In the genomic region with DNA sequence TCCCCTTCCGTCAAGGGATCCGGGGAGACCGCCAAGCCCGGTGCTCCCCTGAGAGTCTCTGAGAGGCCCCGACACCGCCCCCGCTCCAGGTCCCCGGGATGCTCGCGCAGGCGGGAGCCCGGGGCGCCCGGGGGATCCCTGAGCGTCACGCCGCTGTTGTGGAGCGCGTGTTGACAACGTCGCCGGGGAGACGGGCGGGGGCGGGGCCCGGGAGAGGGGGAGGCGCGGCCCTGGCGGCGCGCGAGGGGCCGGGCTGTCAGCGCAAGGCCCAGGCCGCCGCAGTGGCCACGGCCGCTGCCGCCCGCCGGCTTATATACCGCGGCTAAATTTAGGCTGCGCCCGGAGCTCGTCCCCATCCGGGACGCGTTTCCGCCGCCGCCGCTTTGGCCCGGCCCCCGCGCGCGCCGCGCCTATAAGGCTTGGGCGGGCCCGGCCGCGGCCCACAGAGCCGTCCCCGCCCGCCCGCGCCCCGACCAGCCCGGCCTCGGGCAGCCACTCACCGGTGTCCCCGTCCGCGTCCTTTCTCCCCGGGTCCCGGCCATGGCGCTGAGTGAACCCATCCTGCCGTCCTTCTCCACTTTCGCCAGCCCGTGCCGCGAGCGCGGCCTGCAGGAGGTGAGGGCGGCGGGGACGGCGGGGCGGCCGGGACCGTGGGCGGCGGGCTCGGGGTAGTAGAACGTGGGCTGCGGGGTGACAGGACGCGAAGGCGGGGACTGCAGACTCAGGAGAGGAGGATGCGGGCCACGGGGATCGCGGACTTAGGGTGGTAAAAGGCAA, we compare ENCODE assay signal across 8 cellular contexts. TPM values are rescaled to one million over a fixed set of nuclear protein-coding genes. Genes with fewer than 3 reads are reported as not detected.
DNase-seq lines count a peak whose midpoint lies in the region; ATAC-seq and TF ChIP-seq lines count a peak whose summit lies in the region.

A gene (plus strand): TSS at position 443 of the 777 bp plus-strand sequence. CDS start 98 bp downstream, at position 541.

- peak; percentile 70 for DNase-seq in G401 (ENCODE audit: low spot score)
- peak in 54 of 58 donors; percentile 9 to 76 (median 48) for DNase-seq in anterior cingulate cortex (lab: John Stamatoyannopoulos, UW)
- peak; percentile 93 for DNase-seq in hepatocyte (ENCODE audit: low spot score)
- peak; percentile 69 for DNase-seq in retina
- no peak for DNase-seq in vagina (ENCODE audit: extremely low spot score in 2 of 2)

- H2AFZ ChIP-seq in hepatocyte, result peak within 1 kb of the TSS; percentile 84

- H3K9me3 ChIP-seq in KOPT-K1 (ENCODE audit: insufficient read depth, low read length, poor library complexity, severe bottlenecking) (no peaks in the 10 kb centered on the region), hepatocyte (ENCODE audit: low read depth) (no peaks in the 10 kb centered on the region), vagina (no peaks in the 10 kb centered on the region)

- H3K27me3 ChIP-seq in hepatocyte (peaks cover 8% of the 10 kb centered on the region), vagina (no peaks in the 10 kb centered on the region)

- no peaks in the 10 kb centered on the region for H3K9me2 ChIP-seq in hepatocyte (replicated peaks; ENCODE audit: insufficient read depth)

- H3K4me1 ChIP-seq in hepatocyte (ENCODE audit: insufficient read depth) (peaks cover 4% of the 10 kb centered on the region), vagina (peaks cover 42% of the 10 kb centered on the region)

- H3K4me3 ChIP-seq in hepatocyte, result peak within 1 kb of the TSS; percentile 78
- peak within 1 kb of the TSS; percentile 68 to 85 for H3K4me3 ChIP-seq in vagina

- peaks cover 11% of the 10 kb centered on the region for H4K20me1 ChIP-seq in hepatocyte (ENCODE audit: insufficient read depth, poor library complexity, severe bottlenecking)

- intact Hi-C loops in T-helper 2 cell treated with Interferon-gamma antibody and Interleukin-4, amounts not matched to agents 100 ng/mL and 5 ng/mL, for 36 hours (cut with micrococcal nuclease), result loop anchor here (2.0 to 10.0 kb wide), 6 partner anchors 58 to 860 kb away; a partner anchor contains a TSS
- intact Hi-C loops in vagina (cut with DNase I), result loop anchor here (5.0 to 10.0 kb wide), 2 partner anchors 58 to 70 kb away; no protein-coding TSS in a partner anchor

- H3K27ac ChIP-seq in KOPT-K1 (ENCODE audit: low read depth, low read length, poor library complexity, severe bottlenecking), result peak within 1 kb of the TSS; percentile 5
- H3K27ac ChIP-seq in hepatocyte, result peak within 1 kb of the TSS; percentile 60
- H3K27ac ChIP-seq in vagina, result peak within 1 kb of the TSS; percentile 97

- peak within 1 kb of the TSS; percentile 98 for H3K4me2 ChIP-seq in hepatocyte

- H3K79me2 ChIP-seq in hepatocyte, result peaks cover 4% of the 10 kb centered on the region

- H3K36me3 ChIP-seq in KOPT-K1 (ENCODE audit: insufficient read depth, low read length) (no peaks in the 10 kb centered on the region), hepatocyte (replicated peaks; ENCODE audit: insufficient read depth, low read depth) (no peaks in the 10 kb centered on the region), vagina (peaks cover 0 to 19% of the 10 kb centered on the region in 2 donors)

- peak in 1 of 2 donors; percentile 91 for TF ChIP-seq POLR2A in vagina (IDR thresholded peaks at IDR 0.05)

- in situ Hi-C loops in G401 (cut with HindIII; ENCODE audit: low sequenced_read_pairs), result no loop called here

- TF ChIP-seq CTCF in hepatocyte (IDR thresholded peaks at IDR 0.05; ENCODE audit: poor library complexity) (no peak), vagina (IDR thresholded peaks at IDR 0.05) (no peak)

- ATAC-seq in GM21717 (IDR thresholded peaks at IDR 0.05; ENCODE audit: unreplicated experiment), result peak; percentile 46

- 2% methylated on average over 40 of the region's 105 CpGs for WGBS in hepatocyte (ENCODE audit: low lambda C conversion rate, missing lambda C conversion rate)

RNA-seq across cellular contexts. Expression of the gene that starts here (rescaled TPM):
- total RNA-seq in G401 (2014; rRNA removed; shearing (Covaris generic)), result 4.8 TPM in 1 of 2 replicates, not detected in the other
- 216 and 219 TPM in 2 replicates for total RNA-seq in T-helper 2 cell treated with Interferon-gamma antibody and Interleukin-4, amounts not matched to agents 100 ng/mL and 5 ng/mL, for 36 hours
- total RNA-seq in hepatocyte (3.0 and 4.5 TPM in 2 replicates), vagina (252 TPM)
- polyA plus RNA-seq in hepatocyte, result 27.7 and 40.9 TPM in 2 replicates

Comparison
In these comparisons a context has a peak if more than half of its experiments do, and no peak if none do; other contexts are left out.
1. RNA of the gene that starts here (total RNA-seq): 252 TPM in vagina (single experiment) and 216 to 219 TPM in T-helper 2 cell treated with Interferon-gamma antibody and Interleukin-4, amounts not matched to agents 100 ng/mL and 5 ng/mL, for 36 hours; 4.8 TPM in G401 and 3.0 to 4.5 TPM in hepatocyte; every median in the first group is over 10 times any median in the second.
2. DNase-seq: peak in G401 (single experiment), anterior cingulate cortex (54 of 58), hepatocyte (single experiment) and retina (single experiment); none in vagina (0 of 2).
3. H3K27ac ChIP-seq: peak in every context shown above with its lines; median percentile 97 in vagina; 60 in hepatocyte; 5 in KOPT-K1.